In the genomic region with DNA sequence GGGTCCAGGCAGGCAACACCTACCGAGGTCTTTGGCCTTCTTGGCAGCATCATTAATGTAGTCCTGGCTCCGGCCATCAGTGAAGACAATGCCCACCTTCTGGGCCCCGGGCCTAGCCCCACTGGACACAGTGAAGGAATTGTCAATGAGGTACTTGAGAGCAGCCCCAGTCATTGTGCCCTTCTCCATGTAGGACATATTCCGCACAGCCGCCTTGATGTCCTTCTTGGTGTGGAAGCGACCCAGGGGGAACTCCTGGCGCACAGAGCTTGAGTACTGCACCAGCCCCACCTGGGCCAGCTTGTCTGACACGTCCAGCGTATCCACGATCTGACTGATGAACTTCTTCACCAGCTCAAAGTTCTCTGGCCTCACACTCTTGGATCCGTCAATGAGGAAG, we compare ENCODE assay signal across 7 cellular contexts. TPM values are rescaled to one million over a fixed set of nuclear protein-coding genes. Genes with fewer than 3 reads are reported as not detected.
"Had no signal": no experiment of that assay in that cellular context is flagged by ENCODE, and none has a peak within 500 bp of the region (broad histone marks: within the 10 kb centered on the region; RNA-seq: fewer than 3 reads in every experiment).

No MANE protein-coding gene starts in this region.

- H3K4me3 Mint-ChIP-seq: GM23338 had no signal

- H3K4me1 Mint-ChIP-seq: GM23338 had no signal

- H3K27ac Mint-ChIP-seq: GM23338 had no signal

- H3K4me2 ChIP-seq: GM23338 had no signal

- H3K4me3 ChIP-seq: GM23338, K562 had no signal

- ATAC-seq: GM23338, K562 had no signal

- H2AFZ ChIP-seq: GM23338 had no signal

- FAIRE-seq: HTR-8/SVneo, K562 had no signal

- DNase-seq: HCEC 1CT, IMR-90, KG1 had no signal

RNA-seq across cellular contexts. Expression of a gene that starts 7.5 kb away (rescaled TPM):
- total RNA-seq: HT-29, IMR-90 had no signal

RNA-seq across cellular contexts. Expression of a gene that starts 41.7 kb away (rescaled TPM):
- total RNA-seq: GM23338, IMR-90 had no signal
